In genomic region chr1:231322880-231323530, GRCh38 we compare ENCODE assay signal across 19 cellular contexts. TPM values are rescaled to one million over a fixed set of nuclear protein-coding genes. Genes with fewer than 3 reads are reported as not detected.
DNase-seq lines count a peak whose midpoint lies in the region; ATAC-seq and TF ChIP-seq lines count a peak whose summit lies in the region.
"Had no signal": no experiment of that assay in that cellular context is flagged by ENCODE, and none has a peak within 500 bp of the region (broad histone marks: within the 10 kb centered on the region; RNA-seq: fewer than 3 reads in every experiment).

No MANE protein-coding gene starts in this region.

- H3K9me3 Mint-ChIP-seq in HFFc6 (no peaks in the 10 kb centered on the region), chondrocyte (ENCODE audit: low read depth) (no peaks in the 10 kb centered on the region), nephron progenitor cell (no peaks in the 10 kb centered on the region)
- H3K9me3 Mint-ChIP-seq: activated CD4-positive, alpha-beta memory T cell treated with anti-CD3 and anti-CD28 coated beads, Interleukin-2, amount 10 ng/mL, durations not matched to agents 7 days and 5 days; activated T-cell treated with anti-CD3 and anti-CD28 coated beads, Interleukin-2, amount 50 U/mL, for 24 hours; dendritic cell treated with granulocyte-macrophage colony-stimulating factor and Interleukin-4, amounts not matched to agents 40 ng/mL and 50 ng/mL, for 4 days had no signal

- H3K9me3 ChIP-seq in T-helper 17 cell (ENCODE audit: control insufficient read depth, low read length, poor library complexity, severe bottlenecking) = no peaks in the 10 kb centered on the region
- H3K9me3 ChIP-seq: A549, breast epithelium, upper lobe of right lung had no signal

- no peak overlapping the region for H3K27ac Mint-ChIP-seq in HFFc6
- no peak overlapping the region for H3K27ac Mint-ChIP-seq in chondrocyte (ENCODE audit: unreplicated experiment)
- H3K27ac Mint-ChIP-seq in nephron progenitor cell = no peak overlapping the region
- H3K27ac Mint-ChIP-seq in T-helper 17 cell = no peak overlapping the region
- H3K27ac Mint-ChIP-seq: activated CD4-positive, alpha-beta memory T cell treated with anti-CD3 and anti-CD28 coated beads, Interleukin-2, amount 10 ng/mL, durations not matched to agents 7 days and 5 days; activated T-cell treated with anti-CD3 and anti-CD28 coated beads, Interleukin-2, amount 50 U/mL, for 24 hours; dendritic cell treated with granulocyte-macrophage colony-stimulating factor and Interleukin-4, amounts not matched to agents 40 ng/mL and 50 ng/mL, for 4 days had no signal

- ATAC-seq in T-helper 17 cell = no peak
- ATAC-seq: A549, upper lobe of right lung had no signal

- H3K4me3 Mint-ChIP-seq in HFFc6 (no peak overlapping the region), chondrocyte (ENCODE audit: unreplicated experiment) (no peak overlapping the region), nephron progenitor cell (no peak overlapping the region), T-helper 17 cell (no peak overlapping the region)
- H3K4me3 Mint-ChIP-seq: activated CD4-positive, alpha-beta memory T cell treated with anti-CD3 and anti-CD28 coated beads, Interleukin-2, amount 10 ng/mL, durations not matched to agents 7 days and 5 days; activated T-cell treated with anti-CD3 and anti-CD28 coated beads, Interleukin-2, amount 50 U/mL, for 24 hours; dendritic cell treated with granulocyte-macrophage colony-stimulating factor and Interleukin-4, amounts not matched to agents 40 ng/mL and 50 ng/mL, for 4 days had no signal

- DNase-seq in NCI-H2171 treated with DMSO at 0.1 percent for 48 hours (lab: John Stamatoyannopoulos, UW) = peak; percentile 7
- DNase-seq in NCI-H2171 (lab: John Stamatoyannopoulos, UW) = no peak
- DNase-seq in HFFc6 = no peak
- no peak for DNase-seq in chondrocyte (ENCODE audit: low spot score)
- DNase-seq in nephron progenitor cell = no peak
- DNase-seq in NCI-H1930 (lab: John Stamatoyannopoulos, UW) = no peak
- no peak for DNase-seq in AG08395 (ENCODE audit: low spot score)
- DNase-seq in T-helper 17 cell = no peak
- DNase-seq: activated CD4-positive, alpha-beta memory T cell treated with anti-CD3 and anti-CD28 coated beads, Interleukin-2, amount 10 ng/mL, durations not matched to agents 7 days and 5 days; activated CD4-positive, CD25-positive, alpha-beta regulatory T cell; activated T-cell treated with anti-CD3 and anti-CD28 coated beads, Interleukin-2, amount 50 U/mL, for 24 hours; foreskin melanocyte; NCI-H1105 treated with DMSO at 0.1 percent for 48 hours; NCI-H2107; NCI-H524; upper lobe of right lung had no signal

- H3K36me3 Mint-ChIP-seq in HFFc6 (ENCODE audit: low read depth) (no peaks in the 10 kb centered on the region), chondrocyte (ENCODE audit: low read depth) (no peaks in the 10 kb centered on the region), nephron progenitor cell (ENCODE audit: low read depth) (no peaks in the 10 kb centered on the region), T-helper 17 cell (ENCODE audit: low read depth) (no peaks in the 10 kb centered on the region)

- TF ChIP-seq CTCF in HFFc6 (IDR thresholded peaks at IDR 0.05) (peak; percentile 42), chondrocyte (IDR thresholded peaks at IDR 0.05) (peak; percentile 24), nephron progenitor cell (IDR thresholded peaks at IDR 0.05) (peak; percentile 11)

- no peaks in the 10 kb centered on the region for H3K27me3 Mint-ChIP-seq in HFFc6 (ENCODE audit: insufficient read depth)
- H3K27me3 Mint-ChIP-seq in chondrocyte (ENCODE audit: low read depth) = no peaks in the 10 kb centered on the region
- H3K27me3 Mint-ChIP-seq in nephron progenitor cell (ENCODE audit: low read depth, poor library complexity) = peaks cover 6% of the 10 kb centered on the region
- no peaks in the 10 kb centered on the region for H3K27me3 Mint-ChIP-seq in T-helper 17 cell
- H3K27me3 Mint-ChIP-seq: activated CD4-positive, alpha-beta memory T cell treated with anti-CD3 and anti-CD28 coated beads, Interleukin-2, amount 10 ng/mL, durations not matched to agents 7 days and 5 days; activated T-cell treated with anti-CD3 and anti-CD28 coated beads, Interleukin-2, amount 50 U/mL, for 24 hours; dendritic cell treated with granulocyte-macrophage colony-stimulating factor and Interleukin-4, amounts not matched to agents 40 ng/mL and 50 ng/mL, for 4 days had no signal

- H3K4me1 Mint-ChIP-seq in HFFc6 (ENCODE audit: low read depth) (peaks cover 21% of the 10 kb centered on the region), chondrocyte (ENCODE audit: low read depth) (peaks cover 5% of the 10 kb centered on the region), nephron progenitor cell (no peaks in the 10 kb centered on the region), T-helper 17 cell (no peaks in the 10 kb centered on the region)
- H3K4me1 Mint-ChIP-seq: activated CD4-positive, alpha-beta memory T cell treated with anti-CD3 and anti-CD28 coated beads, Interleukin-2, amount 10 ng/mL, durations not matched to agents 7 days and 5 days had no signal

RNA-seq across cellular contexts. Expression of gene EXOC8, which starts 14.6 kb away (rescaled TPM):
- total RNA-seq in HFFc6 (2021; fragmentation: NEBNext Ultra II Directional; extraction: Animal tissue kit (Norgen Biotek cat#: 25700)) = 10 to 100 TPM; 12.3 to 14.8 (median 14.2) TPM
- total RNA-seq in chondrocyte (13.2 to 15.6 TPM (median 13.8 TPM) in 3 replicates), T-helper 17 cell (10 to 100 TPM; 29.8 to 35.9 TPM)

RNA-seq across cellular contexts. Expression of gene SPRTN, which starts 15.1 kb away (rescaled TPM):
- total RNA-seq in HFFc6 (2021; fragmentation: NEBNext Ultra II Directional; extraction: Animal tissue kit (Norgen Biotek cat#: 25700)) = 10 to 100 TPM in 4 of 6 experiments, 1 to 10 TPM in 2; 8.4 to 12.6 (median 10.4) TPM
- total RNA-seq in chondrocyte = 11.8 to 16.4 TPM (median 15.0 TPM) in 3 replicates
- 10 to 100 TPM; 23.3 to 31.3 TPM for total RNA-seq in T-helper 17 cell
